In the genomic region with DNA sequence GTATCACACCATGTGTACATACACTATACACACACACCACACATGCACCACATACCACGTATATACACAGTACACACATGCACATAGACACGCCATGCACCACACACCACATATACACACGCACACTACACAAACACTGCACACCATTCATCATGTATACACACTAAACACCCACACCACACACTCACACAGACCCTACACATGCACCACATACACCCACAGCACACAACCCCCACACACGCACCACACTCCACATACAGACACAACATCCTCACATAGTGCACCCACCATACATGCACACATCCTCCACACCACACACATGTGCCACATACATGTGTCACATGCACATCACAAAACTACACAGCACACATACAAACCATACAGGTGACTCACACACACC, we compare ENCODE assay signal across 20 cellular contexts.
DNase-seq lines count a peak whose midpoint lies in the region; ATAC-seq and TF ChIP-seq lines count a peak whose summit lies in the region.
"Had no signal": no experiment of that assay in that cellular context is flagged by ENCODE, and none has a peak within 500 bp of the region (broad histone marks: within the 10 kb centered on the region; RNA-seq: fewer than 3 reads in every experiment).

No MANE protein-coding gene starts in this region.

- TF ChIP-seq CTCF in HEK293 (tag by site-specific recombination; IDR thresholded peaks at IDR 0.05) (no peak), chondrocyte (IDR thresholded peaks at IDR 0.05) (no peak)

- H3K4me1 ChIP-seq in HEK293 (ENCODE audit: control insufficient read depth, insufficient read depth, low read length) (no peaks in the 10 kb centered on the region), mucosa of stomach (ENCODE audit: control insufficient read depth, insufficient read depth, low read length) (no peaks in the 10 kb centered on the region)
- H3K4me1 ChIP-seq: Caco-2 had no signal

- no peaks in the 10 kb centered on the region for H3K4me1 Mint-ChIP-seq in chondrocyte (ENCODE audit: low read depth)
- H3K4me1 Mint-ChIP-seq in stimulated activated naive CD8-positive, alpha-beta T cell treated with anti-CD3 and anti-CD28 coated beads, Interleukin-15, amount 100 ng/mL, for 72 hours: no peaks in the 10 kb centered on the region
- no peaks in the 10 kb centered on the region for H3K4me1 Mint-ChIP-seq in activated T-cell treated with anti-CD3 and anti-CD28 coated beads, Interleukin-2, amount 50 U/mL, for 24 hours (ENCODE audit: low read depth)

- H3K9me3 ChIP-seq in HEK293 (ENCODE audit: control insufficient read depth, insufficient read depth, low read depth, low read length): no peaks in the 10 kb centered on the region
- H3K9me3 ChIP-seq in mucosa of stomach (ENCODE audit: control insufficient read depth, low read length): no peaks in the 10 kb centered on the region
- H3K9me3 ChIP-seq: BLaER1, Caco-2 had no signal

- intact Hi-C loops in posterior vena cava (cut with DNase I): no loop called here

- H3K4me3 Mint-ChIP-seq in chondrocyte (ENCODE audit: unreplicated experiment): no peak overlapping the region
- H3K4me3 Mint-ChIP-seq in stimulated activated naive CD8-positive, alpha-beta T cell treated with anti-CD3 and anti-CD28 coated beads, Interleukin-15, amount 100 ng/mL, for 72 hours: no peak overlapping the region
- H3K4me3 Mint-ChIP-seq in activated T-cell treated with anti-CD3 and anti-CD28 coated beads, Interleukin-2, amount 50 U/mL, for 24 hours: no peak overlapping the region
- H3K4me3 Mint-ChIP-seq: B cell; CD4-positive, CD25-positive, alpha-beta regulatory T cell; CD8-positive, alpha-beta T cell; H9 had no signal

- no peak for ATAC-seq in stimulated activated naive CD8-positive, alpha-beta T cell treated with anti-CD3 and anti-CD28 coated beads, Interleukin-15, amount 100 ng/mL, for 72 hours
- ATAC-seq in GM21423 (IDR thresholded peaks at IDR 0.05; ENCODE audit: unreplicated experiment): no peak
- ATAC-seq: CD8-positive, alpha-beta T cell; GM12878 had no signal

- H3K36me3 Mint-ChIP-seq in chondrocyte (ENCODE audit: low read depth): no peaks in the 10 kb centered on the region
- H3K36me3 Mint-ChIP-seq in activated T-cell treated with anti-CD3 and anti-CD28 coated beads, Interleukin-2, amount 50 U/mL, for 24 hours (ENCODE audit: low read depth): peaks cover 33% of the 10 kb centered on the region

- H3K27ac ChIP-seq in HEK293 (ENCODE audit: extremely low read depth, low read depth, low read length): no peak overlapping the region
- H3K27ac ChIP-seq: BLaER1, C4-2B, GM23248 had no signal

- H3K27me3 ChIP-seq in mucosa of stomach (ENCODE audit: control insufficient read depth, insufficient read depth, low read length): no peaks in the 10 kb centered on the region

- POLR2A ChIA-PET in HEK293 (lab: Yijun Ruan, JAX): no interaction called here

- H3K4me3 ChIP-seq in HEK293 (ENCODE audit: low read depth, low read length) (no peak overlapping the region), mucosa of stomach (ENCODE audit: low read length) (peak overlapping the region; percentile 0)
- H3K4me3 ChIP-seq: BLaER1, GM12878, GM23248 had no signal

- H3K27me3 Mint-ChIP-seq in chondrocyte (ENCODE audit: low read depth): no peaks in the 10 kb centered on the region
- no peaks in the 10 kb centered on the region for H3K27me3 Mint-ChIP-seq in stimulated activated naive CD8-positive, alpha-beta T cell treated with anti-CD3 and anti-CD28 coated beads, Interleukin-15, amount 100 ng/mL, for 72 hours
- no peaks in the 10 kb centered on the region for H3K27me3 Mint-ChIP-seq in activated T-cell treated with anti-CD3 and anti-CD28 coated beads, Interleukin-2, amount 50 U/mL, for 24 hours
- H3K27me3 Mint-ChIP-seq: B cell; CD4-positive, CD25-positive, alpha-beta regulatory T cell had no signal

- H3K9me3 Mint-ChIP-seq in chondrocyte (ENCODE audit: low read depth): no peaks in the 10 kb centered on the region
- H3K9me3 Mint-ChIP-seq in stimulated activated naive CD8-positive, alpha-beta T cell treated with anti-CD3 and anti-CD28 coated beads, Interleukin-15, amount 100 ng/mL, for 72 hours: no peaks in the 10 kb centered on the region
- no peaks in the 10 kb centered on the region for H3K9me3 Mint-ChIP-seq in activated T-cell treated with anti-CD3 and anti-CD28 coated beads, Interleukin-2, amount 50 U/mL, for 24 hours
- H3K9me3 Mint-ChIP-seq: CD4-positive, CD25-positive, alpha-beta regulatory T cell; CD8-positive, alpha-beta T cell; H9 had no signal

- DNase-seq in chondrocyte (ENCODE audit: low spot score) (peak; percentile 27), posterior vena cava (ENCODE audit: low spot score) (peak; percentile 25), AG08396 (ENCODE audit: low spot score) (no peak)
- no peak for DNase-seq in stimulated activated naive CD8-positive, alpha-beta T cell treated with anti-CD3 and anti-CD28 coated beads, Interleukin-15, amount 100 ng/mL, for 72 hours
- no peak for DNase-seq in activated T-cell treated with anti-CD3 and anti-CD28 coated beads, Interleukin-2, amount 50 U/mL, for 24 hours
- DNase-seq: Caco-2; CD4-positive, CD25-positive, alpha-beta regulatory T cell; CD8-positive, alpha-beta T cell; DMS153; DND-41; GDM1; GM23248; H9 had no signal

- CTCF ChIA-PET in HEK293 (lab: Yijun Ruan, JAX): no interaction called here

- H3K9ac ChIP-seq in mucosa of stomach (ENCODE audit: low read length): no peak overlapping the region
- H3K9ac ChIP-seq: BLaER1, GM23248 had no signal

- no peak overlapping the region for H3K27ac Mint-ChIP-seq in chondrocyte (ENCODE audit: unreplicated experiment)
- H3K27ac Mint-ChIP-seq in stimulated activated naive CD8-positive, alpha-beta T cell treated with anti-CD3 and anti-CD28 coated beads, Interleukin-15, amount 100 ng/mL, for 72 hours: no peak overlapping the region
- H3K27ac Mint-ChIP-seq in activated T-cell treated with anti-CD3 and anti-CD28 coated beads, Interleukin-2, amount 50 U/mL, for 24 hours: no peak overlapping the region
- H3K27ac Mint-ChIP-seq: B cell; CD4-positive, CD25-positive, alpha-beta regulatory T cell; CD8-positive, alpha-beta T cell; H9 had no signal

- H3K36me3 ChIP-seq in HEK293 (ENCODE audit: control insufficient read depth in 2 of 2, insufficient read depth in 1 of 2, low read length in 2 of 2): peaks cover 0 to 12% of the 10 kb centered on the region in 2 experiments; a peak in 1 of 3 replicates
- no peaks in the 10 kb centered on the region for H3K36me3 ChIP-seq in mucosa of stomach (ENCODE audit: control insufficient read depth, insufficient read depth, low read length)

TF ChIP-seq in HEK293, 187 proteins besides CTCF, POLR2A, EP300 and RAD21:
- TF ChIP-seq ZNF341 (tag by site-specific recombination; IDR thresholded peaks at IDR 0.05; ENCODE audit: low read depth): no peak
- 0 out of 2 replicates have a peak, but pooled peaks have one; percentile 11 for TF ChIP-seq ZNF169 (tag by site-specific recombination; IDR thresholded peaks at IDR 0.05)
- TF ChIP-seq ZNF701 (tag by site-specific recombination; IDR thresholded peaks at IDR 0.05): peak; percentile 49; the same call in 1 of the 2 replicates
- TF ChIP-seq, protein P1, sequence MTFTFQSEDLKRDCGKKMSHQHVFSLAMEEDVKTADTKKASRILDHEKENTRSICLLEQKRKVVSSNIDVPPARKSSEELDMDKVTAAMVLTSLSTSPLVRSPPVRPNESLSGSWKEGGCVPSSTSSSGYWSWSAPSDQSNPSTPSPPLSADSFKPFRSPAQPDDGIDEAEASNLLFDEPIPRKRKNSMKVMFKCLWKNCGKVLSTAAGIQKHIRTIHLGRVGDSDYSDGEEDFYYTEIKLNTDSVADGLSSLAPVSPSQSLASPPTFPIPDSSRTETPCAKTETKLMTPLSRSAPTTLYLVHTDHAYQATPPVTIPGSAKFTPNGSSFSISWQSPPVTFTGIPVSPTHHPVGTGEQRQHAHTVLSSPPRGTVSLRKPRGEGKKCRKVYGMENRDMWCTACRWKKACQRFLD (tag by site-specific recombination; IDR thresholded peaks at IDR 0.05): no peak
- TF ChIP-seq YY1 (tag by site-specific recombination; IDR thresholded peaks at IDR 0.05): no peak
- peak; percentile 81 for TF ChIP-seq ZFHX2 (tag by site-specific recombination; conservative IDR thresholded peaks at IDR 0.05)
- TF ChIP-seq EGR2 (tag by site-specific recombination; IDR thresholded peaks at IDR 0.05; ENCODE audit: low read depth): peak; percentile 60; the same call in 1 of the 2 replicates
- TF ChIP-seq ZNF16 (tag by site-specific recombination; IDR thresholded peaks at IDR 0.05; ENCODE audit: low read depth): no peak

Comparison
In these comparisons a context has a peak if more than half of its experiments do, and no peak if none do; other contexts are left out.
1. DNase-seq: peak in chondrocyte (single experiment) and posterior vena cava (single experiment); none in stimulated activated naive CD8-positive, alpha-beta T cell treated with anti-CD3 and anti-CD28 coated beads, Interleukin-15, amount 100 ng/mL, for 72 hours (0 of 2), AG08396 (single experiment) and activated T-cell treated with anti-CD3 and anti-CD28 coated beads, Interleukin-2, amount 50 U/mL, for 24 hours (single experiment).